In genomic region chr17:61862105-61862574, GRCh38 we compare ENCODE assay signal across 8 cellular contexts. TPM values are rescaled to one million over a fixed set of nuclear protein-coding genes. Genes with fewer than 3 reads are reported as not detected.
DNase-seq lines count a peak whose midpoint lies in the region; TF ChIP-seq lines count a peak whose summit lies in the region.

No MANE protein-coding gene starts in this region.

- peak; percentile 69 for DNase-seq in SIG-M5 treated with dmso at 0.1 percent for 504 hours (lab: John Stamatoyannopoulos, UW; ENCODE audit: unreplicated experiment)
- DNase-seq in SIG-M5 (lab: John Stamatoyannopoulos, UW): no peak
- peak; percentile 33 for DNase-seq in NCI-H526 treated with DMSO at 0.1 percent for 48 hours (lab: John Stamatoyannopoulos, UW)
- peak in 1 of 2 donors; percentile 61 for DNase-seq in trophoblast cell
- no peak for DNase-seq in epidermal melanocyte (ENCODE audit: insufficient read length, low spot score)
- DNase-seq in prostate gland (ENCODE audit: low spot score): no peak
- no peak for DNase-seq in cerebellar nuclear complex (lab: John Stamatoyannopoulos, UW)

- H4K8ac ChIP-seq in trophoblast cell (ENCODE audit: low read depth, low read length): no peak overlapping the region

- no peaks in the 10 kb centered on the region for H3K27me3 ChIP-seq in duodenal mucosa (ENCODE audit: control insufficient read depth in 1 of 2, insufficient read depth in 2 of 2, low read length in 2 of 2)
- no peaks in the 10 kb centered on the region for H3K27me3 ChIP-seq in trophoblast cell (ENCODE audit: insufficient read depth, low read length)
- H3K27me3 ChIP-seq in prostate gland (replicated peaks; ENCODE audit: insufficient read depth): no peaks in the 10 kb centered on the region

- intact Hi-C loops in prostate gland (cut with DNase I): no loop called here

- peaks cover 4% of the 10 kb centered on the region for H3K79me1 ChIP-seq in trophoblast cell (ENCODE audit: low read length)

- H3K14ac ChIP-seq in trophoblast cell (ENCODE audit: low read length): no peak overlapping the region

- H2BK12ac ChIP-seq in trophoblast cell (ENCODE audit: low read length): no peak overlapping the region

- H3K4ac ChIP-seq in trophoblast cell (ENCODE audit: low read depth, low read length): no peak overlapping the region

- no peak overlapping the region for H3K23ac ChIP-seq in trophoblast cell (ENCODE audit: low read length)

- no peak for TF ChIP-seq POLR2A in prostate gland (IDR thresholded peaks at IDR 0.05)

- H2AK5ac ChIP-seq in trophoblast cell (ENCODE audit: low read length): no peak overlapping the region

- H2BK120ac ChIP-seq in trophoblast cell (ENCODE audit: insufficient read depth, low read length, poor library complexity): no peak overlapping the region

- no peak overlapping the region for H4K91ac ChIP-seq in trophoblast cell (ENCODE audit: low read depth, low read length)

- H3K27ac ChIP-seq in duodenal mucosa (ENCODE audit: low read depth, low read length): no peak overlapping the region
- no peak overlapping the region for H3K27ac ChIP-seq in trophoblast cell (ENCODE audit: low read depth, low read length)
- no peak overlapping the region for H3K27ac ChIP-seq in prostate gland

- peaks cover 0 to 2% of the 10 kb centered on the region in 2 donors for H3K36me3 ChIP-seq in duodenal mucosa (ENCODE audit: control insufficient read depth in 1 of 2, insufficient read depth in 2 of 2, low read length in 2 of 2)
- H3K36me3 ChIP-seq in trophoblast cell (ENCODE audit: control insufficient read depth in 1 of 2, insufficient read depth in 2 of 2, low read length in 2 of 2): peaks cover 4 to 8% of the 10 kb centered on the region in 2 experiments
- no peaks in the 10 kb centered on the region for H3K36me3 ChIP-seq in prostate gland

- H3K9ac ChIP-seq in duodenal mucosa (ENCODE audit: low read depth in 1 of 2, low read length in 2 of 2) (peak overlapping the region; percentile 86 to 88), trophoblast cell (ENCODE audit: low read length) (no peak overlapping the region)

- H3K18ac ChIP-seq in trophoblast cell (ENCODE audit: low read length): no peak overlapping the region

- no peak overlapping the region for H2AFZ ChIP-seq in trophoblast cell (ENCODE audit: insufficient read depth, low read length, poor library complexity)

- H2BK5ac ChIP-seq in trophoblast cell (ENCODE audit: low read depth, low read length, poor library complexity): no peak overlapping the region

- no peaks in the 10 kb centered on the region for H3K9me3 ChIP-seq in duodenal mucosa (ENCODE audit: control insufficient read depth in 1 of 2, low read length in 2 of 2)
- no peaks in the 10 kb centered on the region for H3K9me3 ChIP-seq in trophoblast cell (ENCODE audit: insufficient read depth, low read depth, low read length)
- H3K9me3 ChIP-seq in prostate gland: no peaks in the 10 kb centered on the region

- TF ChIP-seq CTCF in prostate gland (IDR thresholded peaks at IDR 0.05): no peak

- WGBS in trophoblast cell (ENCODE audit: extremely low coverage, insufficient coverage, insufficient read length): no CpG with 5 or more reads among the region's 1 CpG
- WGBS in prostate gland: 26% methylated on average over 1 of the region's 1 CpG

- peaks cover 14 to 20% of the 10 kb centered on the region in 2 donors for H3K4me1 ChIP-seq in duodenal mucosa (ENCODE audit: control insufficient read depth in 1 of 2, insufficient read depth in 2 of 2, low read length in 2 of 2)
- no peaks in the 10 kb centered on the region for H3K4me1 ChIP-seq in trophoblast cell (ENCODE audit: control insufficient read depth in 1 of 2, insufficient read depth in 2 of 2, low read length in 2 of 2)
- H3K4me1 ChIP-seq in prostate gland (replicated peaks): no peaks in the 10 kb centered on the region

- peaks cover 3% of the 10 kb centered on the region for H3K79me2 ChIP-seq in trophoblast cell (ENCODE audit: control insufficient read depth, insufficient read depth, low read length, poor library complexity)

- peak overlapping the region; percentile 83 for H3K4me2 ChIP-seq in trophoblast cell (ENCODE audit: low read length)

- H3K4me3 ChIP-seq in duodenal mucosa (ENCODE audit: low read depth in 1 of 2, low read length in 2 of 2) (peak overlapping the region; percentile 93 to 95), trophoblast cell (ENCODE audit: low read depth, low read length) (no peak overlapping the region), prostate gland (no peak overlapping the region)

- H4K12ac ChIP-seq in trophoblast cell (ENCODE audit: low read depth, low read length): no peak overlapping the region

RNA-seq across cellular contexts. Expression of gene BRIP1, which starts 1.2 kb away (rescaled TPM):
- polyA plus RNA-seq in trophoblast cell (2013): 7.0 TPM in 2 replicates
- 1 to 10 TPM; 1.3 to 3.9 TPM for total RNA-seq in prostate gland

Comparison
In these comparisons a context has a peak if more than half of its experiments do, and no peak if none do; other contexts are left out.
1. DNase-seq: peak in SIG-M5 treated with dmso at 0.1 percent for 504 hours (single experiment) and NCI-H526 treated with DMSO at 0.1 percent for 48 hours (single experiment); none in SIG-M5 (single experiment), epidermal melanocyte (single experiment), prostate gland (single experiment) and cerebellar nuclear complex (0 of 2).
2. H3K4me3 ChIP-seq: peak in duodenal mucosa (2 of 2); none in trophoblast cell (single experiment) and prostate gland (0 of 2).